ENCODE assay signal across 10 cellular contexts in the genomic region with DNA sequence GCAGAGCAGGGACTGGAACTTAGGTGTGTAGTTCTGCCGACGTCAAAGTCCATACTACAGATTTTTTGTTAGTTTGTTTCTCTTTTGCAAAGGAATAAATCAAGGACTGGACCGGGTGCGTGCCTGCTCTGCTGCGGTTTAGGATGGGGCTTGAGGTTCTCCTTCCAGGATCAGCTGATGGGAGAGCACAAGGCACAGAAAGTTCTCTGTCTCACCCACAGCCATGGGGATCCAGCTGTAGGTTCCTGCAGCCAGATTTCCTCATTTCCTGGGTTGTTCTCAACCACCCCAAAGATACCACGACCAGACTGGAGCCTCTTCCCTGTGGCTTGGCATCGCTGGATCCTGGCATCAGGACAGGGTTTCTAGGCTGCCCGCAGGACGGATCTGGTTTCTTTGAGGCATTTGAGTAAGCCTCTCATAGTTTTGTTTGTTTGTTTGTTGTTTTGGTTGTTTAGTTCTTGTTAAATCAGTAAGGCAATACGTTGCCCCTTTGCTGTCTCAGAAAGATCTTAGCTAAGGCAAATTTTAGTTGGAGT. TPM values are rescaled to one million over a fixed set of nuclear protein-coding genes. Genes with fewer than 3 reads are reported as not detected.
DNase-seq lines count a peak whose midpoint lies in the region; ATAC-seq and TF ChIP-seq lines count a peak whose summit lies in the region.
"Had no signal": no experiment of that assay in that cellular context is flagged by ENCODE, and none has a peak within 500 bp of the region (broad histone marks: within the 10 kb centered on the region; RNA-seq: fewer than 3 reads in every experiment).

No MANE protein-coding gene starts in this region.

- POLR2A ChIA-PET in SK-N-SH (lab: Yijun Ruan, JAX), result no interaction called here

- H3K9me3 Mint-ChIP-seq in activated T-helper 1 cell treated with anti-CD3 and anti-CD28 coated beads, Interleukin-12 subunit alpha, Interleukin-12 subunit beta, Interleukin-2, Interleukin-4 antibody, amounts not matched to agents 30 ng/mL and 10 ng/mL and 1 ng/mL, durations not matched to agents 14 hours and 24 hours and 36 hours, result no peaks in the 10 kb centered on the region

- H3K4me2 ChIP-seq in SK-N-SH, result peak overlapping the region; percentile 85

- H3K36me3 ChIP-seq in SK-N-SH (replicated peaks in 1 of 2; ENCODE audit: control insufficient read depth in 1 of 2, insufficient read depth in 2 of 2, low read length in 1 of 2), result no peaks in the 10 kb centered on the region
- no peaks in the 10 kb centered on the region for H3K36me3 ChIP-seq in breast epithelium
- H3K36me3 ChIP-seq in iPS-18a (ENCODE audit: control insufficient read depth, low read depth, low read length), result no peaks in the 10 kb centered on the region
- no peaks in the 10 kb centered on the region for H3K36me3 ChIP-seq in stomach smooth muscle (ENCODE audit: control insufficient read depth in 2 of 2, insufficient read depth in 2 of 2, low read length in 2 of 2)
- H3K36me3 ChIP-seq in ovary, result no peaks in the 10 kb centered on the region

- no peak overlapping the region for H3K27ac Mint-ChIP-seq in activated T-helper 1 cell treated with anti-CD3 and anti-CD28 coated beads, Interleukin-12 subunit alpha, Interleukin-12 subunit beta, Interleukin-2, Interleukin-4 antibody, amounts not matched to agents 30 ng/mL and 10 ng/mL and 1 ng/mL, durations not matched to agents 14 hours and 24 hours and 36 hours

- 42% methylated on average over 10 of the region's 10 CpGs for WGBS in SK-N-SH (ENCODE audit: low lambda C conversion rate)
- 61 to 67% (median 66%) methylated on average over 10 of the region's 10 CpGs for WGBS in ovary, 3 donors

- H3K9ac ChIP-seq in SK-N-SH (no peak overlapping the region; the same call in 1 of the 2 replicates), iPS-18a (ENCODE audit: low read length) (no peak overlapping the region), stomach smooth muscle (ENCODE audit: low read length in 2 of 2) (no peak overlapping the region)

- H3K27me3 ChIP-seq in SK-N-SH (ENCODE audit: insufficient read depth) (no peaks in the 10 kb centered on the region; the same call in 1 of the 2 replicates), breast epithelium (peaks cover 0 to 74% of the 10 kb centered on the region in 2 donors), iPS-18a (ENCODE audit: control insufficient read depth, insufficient read depth, low read length) (peaks cover 39% of the 10 kb centered on the region), stomach smooth muscle (ENCODE audit: control insufficient read depth in 1 of 2, insufficient read depth in 2 of 2, low read length in 2 of 2) (peaks cover 0 to 8% of the 10 kb centered on the region in 2 donors), ovary (no peaks in the 10 kb centered on the region)

- H3F3A ChIP-seq in SK-N-SH (replicated peaks; ENCODE audit: insufficient read depth), result no peaks in the 10 kb centered on the region

- ATAC-seq in SK-N-SH treated with all-trans-retinoic acid at 6 μM for 48 hours, result no peak
- ATAC-seq in HG03460 (IDR thresholded peaks at IDR 0.05; ENCODE audit: unreplicated experiment), result no peak

- no peaks in the 10 kb centered on the region for H3K36me3 Mint-ChIP-seq in activated T-helper 1 cell treated with anti-CD3 and anti-CD28 coated beads, Interleukin-12 subunit alpha, Interleukin-12 subunit beta, Interleukin-2, Interleukin-4 antibody, amounts not matched to agents 30 ng/mL and 10 ng/mL and 1 ng/mL, durations not matched to agents 14 hours and 24 hours and 36 hours (ENCODE audit: low read depth)

- H3K9me2 ChIP-seq in SK-N-SH, result no peaks in the 10 kb centered on the region

- H3K27ac ChIP-seq in SK-N-SH (ENCODE audit: low read depth in 2 of 2, low read length in 1 of 2), result no peak overlapping the region
- peak overlapping the region in 1 of 2 donors; percentile 39 for H3K27ac ChIP-seq in breast epithelium
- no peak overlapping the region for H3K27ac ChIP-seq in iPS-18a (ENCODE audit: low read length)
- no peak overlapping the region for H3K27ac ChIP-seq in stomach smooth muscle (ENCODE audit: low read length)
- no peak overlapping the region for H3K27ac ChIP-seq in ovary

- H3K4me3 ChIP-seq in SK-N-SH (ENCODE audit: low read depth in 2 of 2, low read length in 1 of 2), result peak overlapping the region; percentile 60 to 65
- peak overlapping the region; percentile 54 to 73 (median 62) for H3K4me3 ChIP-seq in breast epithelium
- H3K4me3 ChIP-seq in iPS-18a (ENCODE audit: low read length), result peak overlapping the region; percentile 61
- H3K4me3 ChIP-seq in stomach smooth muscle (ENCODE audit: low read length in 2 of 2), result peak overlapping the region; percentile 72
- H3K4me3 ChIP-seq in ovary, result no peak overlapping the region

- intact Hi-C loops in breast epithelium (cut with DNase I; ENCODE audit: low total_unique reads) (no loop called here), ovary (cut with DNase I) (no loop called here)
- intact Hi-C loops in activated T-helper 1 cell treated with anti-CD3 and anti-CD28 coated beads, Interleukin-12 subunit alpha, Interleukin-12 subunit beta, Interleukin-2, Interleukin-4 antibody, amounts not matched to agents 30 ng/mL and 10 ng/mL and 1 ng/mL, durations not matched to agents 14 hours and 24 hours and 36 hours (cut with micrococcal nuclease), result no loop called here

- H3K9me3 ChIP-seq in SK-N-SH (no peaks in the 10 kb centered on the region), breast epithelium (peaks cover 0 to 3% of the 10 kb centered on the region in 2 donors), iPS-18a (ENCODE audit: control insufficient read depth, low read depth, low read length) (peaks cover 13% of the 10 kb centered on the region), stomach smooth muscle (ENCODE audit: control insufficient read depth in 2 of 2, low read length in 2 of 2) (no peaks in the 10 kb centered on the region), ovary (no peaks in the 10 kb centered on the region)

- no peak for TF ChIP-seq POLR2A in breast epithelium (IDR thresholded peaks at IDR 0.05)
- no peak for TF ChIP-seq POLR2A in ovary (IDR thresholded peaks at IDR 0.05)

- no peak for TF ChIP-seq CTCF in SK-N-SH (IDR thresholded peaks at IDR 0.05)
- no peak for TF ChIP-seq CTCF in breast epithelium (IDR thresholded peaks at IDR 0.05)
- no peak for TF ChIP-seq CTCF in ovary (IDR thresholded peaks at IDR 0.05)

- no peak for TF ChIP-seq RAD21 in SK-N-SH (IDR thresholded peaks at IDR 0.05; ENCODE audit: low read length)

- H3K27me3 Mint-ChIP-seq in activated T-helper 1 cell treated with anti-CD3 and anti-CD28 coated beads, Interleukin-12 subunit alpha, Interleukin-12 subunit beta, Interleukin-2, Interleukin-4 antibody, amounts not matched to agents 30 ng/mL and 10 ng/mL and 1 ng/mL, durations not matched to agents 14 hours and 24 hours and 36 hours (ENCODE audit: insufficient read depth), result peaks cover 30% of the 10 kb centered on the region

- DNase-seq in SK-N-SH, result no peak
- no peak for DNase-seq in breast epithelium (ENCODE audit: low spot score in 2 of 2)
- no peak for DNase-seq in activated T-helper 1 cell treated with anti-CD3 and anti-CD28 coated beads, Interleukin-12 subunit alpha, Interleukin-12 subunit beta, Interleukin-2, Interleukin-4 antibody, amounts not matched to agents 30 ng/mL and 10 ng/mL and 1 ng/mL, durations not matched to agents 14 hours and 24 hours and 36 hours (ENCODE audit: low spot score)
- DNase-seq in ovary, result no peak
- DNase-seq: 8988T; stimulated activated naive CD4-positive, alpha-beta T cell treated with Interleukin-2 at 50 U/mL for 16 hours had no signal

- H4K20me1 ChIP-seq in SK-N-SH (ENCODE audit: insufficient read depth), result no peaks in the 10 kb centered on the region

- H3K4me3 Mint-ChIP-seq in activated T-helper 1 cell treated with anti-CD3 and anti-CD28 coated beads, Interleukin-12 subunit alpha, Interleukin-12 subunit beta, Interleukin-2, Interleukin-4 antibody, amounts not matched to agents 30 ng/mL and 10 ng/mL and 1 ng/mL, durations not matched to agents 14 hours and 24 hours and 36 hours, result no peak overlapping the region

- H3K4me1 ChIP-seq in SK-N-SH (ENCODE audit: control insufficient read depth in 1 of 2, insufficient read depth in 2 of 2, low read depth in 1 of 2, low read length in 1 of 2), result peaks cover 0 to 6% of the 10 kb centered on the region in 2 experiments; a peak in 1 of 4 replicates
- no peaks in the 10 kb centered on the region for H3K4me1 ChIP-seq in breast epithelium
- no peaks in the 10 kb centered on the region for H3K4me1 ChIP-seq in iPS-18a (ENCODE audit: control insufficient read depth, low read depth, low read length)
- H3K4me1 ChIP-seq in stomach smooth muscle (ENCODE audit: control insufficient read depth, insufficient read depth, low read length), result peaks cover 9% of the 10 kb centered on the region
- H3K4me1 ChIP-seq in ovary (ENCODE audit: insufficient read depth), result no peaks in the 10 kb centered on the region

- CTCF ChIA-PET in SK-N-SH (lab: Yijun Ruan, JAX), result interaction anchor here (1.2 kb wide), 1 partner anchor 11 kb away, joined by 6 read pairs; no protein-coding TSS in a partner anchor

- peaks cover 7% of the 10 kb centered on the region; the same call in 1 of the 2 replicates for H3K79me2 ChIP-seq in SK-N-SH (ENCODE audit: insufficient read depth)

- no peaks in the 10 kb centered on the region for H3K4me1 Mint-ChIP-seq in activated T-helper 1 cell treated with anti-CD3 and anti-CD28 coated beads, Interleukin-12 subunit alpha, Interleukin-12 subunit beta, Interleukin-2, Interleukin-4 antibody, amounts not matched to agents 30 ng/mL and 10 ng/mL and 1 ng/mL, durations not matched to agents 14 hours and 24 hours and 36 hours (ENCODE audit: low read depth)

- H2AFZ ChIP-seq in SK-N-SH (ENCODE audit: low read depth), result peak overlapping the region; percentile 87; the same call in 1 of the 2 replicates

- TF ChIP-seq EP300 in SK-N-SH (IDR thresholded peaks at IDR 0.05; ENCODE audit: borderline replicate concordance in 1 of 2, low read depth in 1 of 2, low read length in 1 of 2) (no peak), ovary (IDR thresholded peaks at IDR 0.05) (no peak)

TF ChIP-seq in SK-N-SH, 30 proteins besides CTCF, POLR2A, EP300 and RAD21 (continues in another document):
- TF ChIP-seq CHD2 (IDR thresholded peaks at IDR 0.05; ENCODE audit: low read length, partially characterized antibody), result no peak

TF ChIP-seq in SK-N-SH treated with all-trans-retinoic acid at 6 μM for 48 hours, 23 proteins besides CTCF, POLR2A, EP300 and RAD21 (continues in another document):
- TF ChIP-seq RARB (CRISPR knock-in tag; IDR thresholded peaks at IDR 0.05) (no peak), ZFP3 (CRISPR knock-in tag; IDR thresholded peaks at IDR 0.05) (no peak), BACH2 (CRISPR knock-in tag; IDR thresholded peaks at IDR 0.05; ENCODE audit: borderline replicate concordance) (no peak), PPARA (CRISPR knock-in tag; IDR thresholded peaks at IDR 0.05; ENCODE audit: borderline replicate concordance) (no peak)

RNA-seq across cellular contexts. Expression of a gene that starts 0.8 kb away (rescaled TPM):
- polyA plus RNA-seq in SK-N-SH (2012; rRNA removed) (85.5 and 124 TPM in 2 replicates), ovary (100 to 1,000 TPM in 1 of 2 donors, 10 to 100 TPM in 1; 18.1 to 108 TPM)
- polyA plus RNA-seq in SK-N-SH (2012; cell fraction: cytosol; rRNA removed), result 105 and 136 TPM in 2 replicates
- polyA plus RNA-seq in SK-N-SH (2012; cell fraction: nucleus; rRNA removed), result 55.7 and 81.8 TPM in 2 replicates
- total RNA-seq in breast epithelium (100 to 1,000 TPM; 108 to 415 (median 168) TPM), ovary (10 to 100 TPM in 4 of 7 donors, 1 to 10 TPM in 3; 2.1 to 56.6 (median 14.9) TPM)
- total RNA-seq in activated T-helper 1 cell treated with anti-CD3 and anti-CD28 coated beads, Interleukin-12 subunit alpha, Interleukin-12 subunit beta, Interleukin-2, Interleukin-4 antibody, amounts not matched to agents 30 ng/mL and 10 ng/mL and 1 ng/mL, durations not matched to agents 14 hours and 24 hours and 36 hours, result not detected in 2 replicates
